13 cellular contexts compared by ENCODE assay signal in the genomic region with DNA sequence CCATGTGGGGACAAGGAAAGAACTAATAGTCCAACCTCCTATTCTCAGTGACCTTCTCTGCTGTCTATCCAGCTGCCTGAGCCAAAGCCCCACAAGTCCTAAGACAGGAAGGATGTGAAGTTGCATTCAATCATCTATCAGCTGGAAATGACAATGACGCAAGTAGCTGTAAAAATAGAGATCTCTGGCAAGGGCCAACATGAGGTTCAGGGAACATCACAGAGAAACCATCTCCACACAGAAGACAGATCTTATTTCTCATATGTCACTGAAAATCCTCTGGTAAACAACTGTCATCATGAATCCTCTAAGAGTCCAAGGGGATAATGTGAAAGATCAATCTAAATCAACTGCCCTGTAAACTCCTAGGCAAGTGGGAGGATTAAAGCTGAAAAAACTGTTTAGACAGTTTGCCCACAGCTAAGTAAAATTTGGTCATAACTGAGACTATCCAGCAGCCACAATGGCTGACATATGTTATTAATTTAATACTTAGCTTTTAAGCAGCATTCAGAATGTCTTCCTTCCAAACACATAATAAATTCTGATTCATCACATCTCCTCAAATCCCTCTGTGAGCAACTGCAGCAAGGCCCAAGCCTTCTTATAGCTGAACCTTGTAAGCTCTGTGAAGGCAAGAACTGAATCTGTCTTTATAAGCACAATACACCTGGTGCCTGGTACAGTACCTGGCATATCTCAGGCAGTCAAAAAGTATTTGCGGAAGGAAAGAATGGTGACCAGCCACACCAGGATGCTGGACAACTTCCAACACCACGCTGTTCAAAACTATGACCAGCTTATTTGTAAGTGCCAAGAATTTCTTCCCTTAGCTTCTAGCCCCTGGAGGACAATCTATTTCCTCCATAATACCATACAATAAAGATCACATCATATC. TPM values are rescaled to one million over a fixed set of nuclear protein-coding genes. Genes with fewer than 3 reads are reported as not detected.
DNase-seq lines count a peak whose midpoint lies in the region; ATAC-seq, FAIRE-seq and TF ChIP-seq lines count a peak whose summit lies in the region.
"Had no signal": no experiment of that assay in that cellular context is flagged by ENCODE, and none has a peak within 500 bp of the region (broad histone marks: within the 10 kb centered on the region; RNA-seq: fewer than 3 reads in every experiment).

No MANE protein-coding gene starts in this region.

- peak; percentile 45 for FAIRE-seq in GM19239 (lab: Jason Lieb, UNC)

- H3K36me3 ChIP-seq in adipocyte (ENCODE audit: control insufficient read depth, insufficient read depth, low read length, severe bottlenecking) (peaks cover 19% of the 10 kb centered on the region), neural progenitor cell (no peaks in the 10 kb centered on the region)

- no peaks in the 10 kb centered on the region for H3K9me3 ChIP-seq in adipocyte (ENCODE audit: control insufficient read depth, low read length)
- no peaks in the 10 kb centered on the region for H3K9me3 ChIP-seq in neural progenitor cell (ENCODE audit: low read depth)

- no peaks in the 10 kb centered on the region for H3F3A ChIP-seq in neural progenitor cell (ENCODE audit: low read depth)

- H3K4me1 Mint-ChIP-seq in neural progenitor cell: no peaks in the 10 kb centered on the region

- H3K4me3 ChIP-seq in adipocyte (ENCODE audit: low read length) (no peak overlapping the region), skeletal muscle cell (ENCODE audit: low read depth, low read length) (no peak overlapping the region), neural progenitor cell (no peak overlapping the region)

- DNase-seq in GM19239 (ENCODE audit: insufficient read length, low spot score) (no peak), adipocyte (ENCODE audit: low read depth) (peak; percentile 82), Right ventricle myocardium superior (no peak), skeletal muscle cell (ENCODE audit: low read depth) (peak; percentile 82), neural progenitor cell (ENCODE audit: low spot score) (no peak), NCI-H524 treated with DMSO at 0.1 percent for 48 hours (lab: John Stamatoyannopoulos, UW) (no peak)
- DNase-seq: cortex of kidney, GDM1, mammary epithelial cell, NCI-H526 had no signal

- no peaks in the 10 kb centered on the region for H3K79me2 ChIP-seq in neural progenitor cell (ENCODE audit: low read depth)

- H3K27me3 ChIP-seq in adipocyte (replicated peaks; ENCODE audit: control insufficient read depth, insufficient read depth, low read length): no peaks in the 10 kb centered on the region
- no peaks in the 10 kb centered on the region for H3K27me3 ChIP-seq in neural progenitor cell

- TF ChIP-seq CTCF in neural progenitor cell (IDR thresholded peaks at IDR 0.05): no peak

- peaks cover 42% of the 10 kb centered on the region for H3K4me1 ChIP-seq in adipocyte (ENCODE audit: control insufficient read depth, insufficient read depth, low read length)
- H3K4me1 ChIP-seq in neural progenitor cell: no peaks in the 10 kb centered on the region

- no peak overlapping the region for H3K4me3 Mint-ChIP-seq in neural progenitor cell

- intact Hi-C loops in Right ventricle myocardium superior (cut with DNase I): loop anchor here (5.0 kb wide), 1 partner anchor 32 kb away; no protein-coding TSS in a partner anchor

- no peak overlapping the region for H2AFZ ChIP-seq in neural progenitor cell (replicated peaks)

- no peaks in the 10 kb centered on the region for H4K20me1 ChIP-seq in neural progenitor cell (ENCODE audit: low read depth)

- no peak overlapping the region for H3K4me2 ChIP-seq in neural progenitor cell

- H3K9me3 Mint-ChIP-seq in neural progenitor cell: no peaks in the 10 kb centered on the region

- H3K27ac ChIP-seq in neural progenitor cell: no peak overlapping the region
- H3K27ac ChIP-seq: HL-60 had no signal

- H3K27me3 Mint-ChIP-seq in neural progenitor cell (ENCODE audit: insufficient read depth, low read depth): no peaks in the 10 kb centered on the region

- H3K36me3 Mint-ChIP-seq in neural progenitor cell: peaks cover 18% of the 10 kb centered on the region

- no peak overlapping the region for H3K27ac Mint-ChIP-seq in neural progenitor cell

- peak; percentile 84 for ATAC-seq in Right ventricle myocardium superior (ENCODE audit: poor library complexity)
- ATAC-seq in HG03025 (IDR thresholded peaks at IDR 0.05; ENCODE audit: low FRiP score, unreplicated experiment): no peak
- ATAC-seq in HG02623 (IDR thresholded peaks at IDR 0.05; ENCODE audit: unreplicated experiment): no peak

- H3K9ac ChIP-seq in adipocyte (ENCODE audit: low read length) (peak overlapping the region; percentile 45), neural progenitor cell (no peak overlapping the region)

RNA-seq across cellular contexts. Expression of a gene that starts 52.0 kb away (rescaled TPM):
- 12.4 TPM for total RNA-seq in Right ventricle myocardium superior
- total RNA-seq in neural progenitor cell (ENCODE audit: low replicate concordance): 36.9 and 39.5 TPM in 2 replicates

RNA-seq across cellular contexts. Expression of a gene that starts 53.2 kb away (rescaled TPM):
- total RNA-seq in Right ventricle myocardium superior (7.7 TPM), neural progenitor cell (ENCODE audit: low replicate concordance) (47.8 and 68.4 TPM in 2 replicates)

RNA-seq across cellular contexts. Expression of a gene that starts 59.6 kb away (rescaled TPM):
- total RNA-seq in Right ventricle myocardium superior (0.86 TPM), neural progenitor cell (ENCODE audit: low replicate concordance) (4.0 and 6.0 TPM in 2 replicates)

RNA-seq across cellular contexts. Expression of a gene that starts 59.9 kb away (rescaled TPM):
- total RNA-seq in Right ventricle myocardium superior (32.4 TPM), neural progenitor cell (ENCODE audit: low replicate concordance) (28.6 and 46.7 TPM in 2 replicates)

Comparison
In these comparisons a context has a peak if more than half of its experiments do, and no peak if none do; other contexts are left out.
1. DNase-seq: peak in adipocyte (single experiment) and skeletal muscle cell (single experiment); none in GM19239 (single experiment), Right ventricle myocardium superior (single experiment), neural progenitor cell (single experiment) and NCI-H524 treated with DMSO at 0.1 percent for 48 hours (single experiment).